18 cellular contexts compared by ENCODE assay signal in genomic region chr13:36837354-36838092, GRCh38.
"Had no signal": no experiment of that assay in that cellular context is flagged by ENCODE, and none has a peak within 500 bp of the region (broad histone marks: within the 10 kb centered on the region; RNA-seq: fewer than 3 reads in every experiment).

No MANE protein-coding gene starts in this region.

- FAIRE-seq: islet of Langerhans had no signal

- H3K9me2 ChIP-seq: SK-N-SH had no signal

- H3K9me3 ChIP-seq: gastrocnemius medialis, SK-N-SH, spleen, upper lobe of right lung had no signal

- H3K27ac ChIP-seq: brain microvascular endothelial cell, epithelial cell of prostate, spleen, upper lobe of right lung had no signal

- H3K27me3 Mint-ChIP-seq: activated CD4-positive, alpha-beta memory T cell treated with anti-CD3 and anti-CD28 coated beads for 36 hours; activated naive CD8-positive, alpha-beta T cell treated with anti-CD3 and anti-CD28 coated beads, Interleukin-2, amount 10 ng/mL, durations not matched to agents 7 days and 5 days; naive thymus-derived CD8-positive, alpha-beta T cell; stimulated activated naive CD8-positive, alpha-beta T cell treated with anti-CD3 and anti-CD28 coated beads, Interleukin-15, amount 100 ng/mL, for 72 hours; T-cell had no signal

- H3K9ac ChIP-seq: SK-N-SH had no signal

- H3K4me1 Mint-ChIP-seq: activated naive CD8-positive, alpha-beta T cell treated with anti-CD3 and anti-CD28 coated beads, Interleukin-2, amount 10 ng/mL, durations not matched to agents 7 days and 5 days; stimulated activated naive CD8-positive, alpha-beta T cell treated with anti-CD3 and anti-CD28 coated beads, Interleukin-15, amount 100 ng/mL, for 72 hours had no signal

- H3K36me3 ChIP-seq: brain microvascular endothelial cell, gastrocnemius medialis, upper lobe of right lung had no signal

- ATAC-seq: activated CD4-positive, CD25-positive, alpha-beta regulatory T cell treated with anti-CD3 and anti-CD28 coated beads, Interleukin-2, amount 50 U/mL, for 24 hours; activated T-cell treated with anti-CD3 and anti-CD28 coated beads, Interleukin-2, amount 50 U/mL, for 4 hours; gastrocnemius medialis; naive thymus-derived CD8-positive, alpha-beta T cell; stimulated activated naive CD8-positive, alpha-beta T cell treated with anti-CD3 and anti-CD28 coated beads, Interleukin-15, amount 100 ng/mL, for 72 hours; T-cell; upper lobe of right lung had no signal

- H3K27me3 ChIP-seq: brain microvascular endothelial cell, gastrocnemius medialis, spleen, upper lobe of right lung had no signal

- H3K4me3 Mint-ChIP-seq: activated CD4-positive, alpha-beta memory T cell treated with anti-CD3 and anti-CD28 coated beads for 36 hours; activated naive CD8-positive, alpha-beta T cell treated with anti-CD3 and anti-CD28 coated beads, Interleukin-2, amount 10 ng/mL, durations not matched to agents 7 days and 5 days; activated T-cell treated with anti-CD3 and anti-CD28 coated beads, Interleukin-2, amount 50 U/mL, for 4 hours; naive thymus-derived CD8-positive, alpha-beta T cell; stimulated activated naive CD8-positive, alpha-beta T cell treated with anti-CD3 and anti-CD28 coated beads, Interleukin-15, amount 100 ng/mL, for 72 hours; T-cell had no signal

- H3K4me3 ChIP-seq: gastrocnemius medialis, spleen, upper lobe of right lung had no signal

- H3K4me1 ChIP-seq: spleen, upper lobe of right lung had no signal

- H3K27ac Mint-ChIP-seq: activated CD4-positive, alpha-beta memory T cell treated with anti-CD3 and anti-CD28 coated beads for 36 hours; activated naive CD8-positive, alpha-beta T cell treated with anti-CD3 and anti-CD28 coated beads, Interleukin-2, amount 10 ng/mL, durations not matched to agents 7 days and 5 days; stimulated activated naive CD8-positive, alpha-beta T cell treated with anti-CD3 and anti-CD28 coated beads, Interleukin-15, amount 100 ng/mL, for 72 hours; T-cell had no signal

- DNase-seq: activated CD4-positive, alpha-beta memory T cell treated with anti-CD3 and anti-CD28 coated beads for 36 hours; activated effector memory CD4-positive, alpha-beta T cell treated with anti-CD3 and anti-CD28 coated beads, Interleukin-2, amount 50 U/mL, for 16 hours; activated naive CD8-positive, alpha-beta T cell treated with anti-CD3 and anti-CD28 coated beads, Interleukin-2, amount 10 ng/mL, durations not matched to agents 7 days and 5 days; activated T-cell treated with anti-CD3 and anti-CD28 coated beads, Interleukin-2, amount 50 U/mL, for 4 hours; brain microvascular endothelial cell; cerebellar nuclear complex; dermis blood vessel endothelial cell; gastrocnemius medialis; naive thymus-derived CD8-positive, alpha-beta T cell; SK-N-SH; spleen; stimulated activated naive CD8-positive, alpha-beta T cell treated with anti-CD3 and anti-CD28 coated beads, Interleukin-15, amount 100 ng/mL, for 72 hours; T-cell; T-helper 9 cell; upper lobe of right lung had no signal

- H3K9me3 Mint-ChIP-seq: activated CD4-positive, alpha-beta memory T cell treated with anti-CD3 and anti-CD28 coated beads for 36 hours; activated naive CD8-positive, alpha-beta T cell treated with anti-CD3 and anti-CD28 coated beads, Interleukin-2, amount 10 ng/mL, durations not matched to agents 7 days and 5 days; activated T-cell treated with anti-CD3 and anti-CD28 coated beads, Interleukin-2, amount 50 U/mL, for 4 hours; naive thymus-derived CD8-positive, alpha-beta T cell; stimulated activated naive CD8-positive, alpha-beta T cell treated with anti-CD3 and anti-CD28 coated beads, Interleukin-15, amount 100 ng/mL, for 72 hours; T-cell had no signal

- H3K4me2 ChIP-seq: SK-N-SH had no signal
